ENCODE assay signal across 1 cellular context in genomic region chrX:101410461-101410860, GRCh38.
TF ChIP-seq lines count a peak whose summit lies in the region.

No MANE protein-coding gene starts in this region.

TF ChIP-seq in endothelial cell of umbilical vein, 7 proteins besides CTCF, POLR2A, EP300 and RAD21:
- TF ChIP-seq MYC (IDR thresholded peaks at IDR 0.05; ENCODE audit: low read depth, low read length) (no peak), MAX (IDR thresholded peaks at IDR 0.05; ENCODE audit: insufficient read depth, insufficient read length) (no peak), FOS (IDR thresholded peaks at IDR 0.05; ENCODE audit: borderline replicate concordance, insufficient read depth, low read length) (no peak), JUN (IDR thresholded peaks at IDR 0.05; ENCODE audit: borderline replicate concordance, insufficient read depth, insufficient read length, low read depth) (no peak), EZH2 (IDR thresholded peaks at IDR 0.05; ENCODE audit: borderline replicate concordance, low read depth, low read length, severe bottlenecking) (no peak), POLR2AphosphoS5 (IDR thresholded peaks at IDR 0.05; ENCODE audit: insufficient read depth, low read depth, low read length) (no peak), GATA2 (IDR thresholded peaks at IDR 0.05; ENCODE audit: insufficient read depth, insufficient read length, low read depth, low read length) (no peak)
